In genomic region chr6:52245425-52245824, GRCh38 we compare ENCODE assay signal across 1 cellular context.
A peak's percentile ranks its signal among the peaks of the same experiment; 100 is the strongest.
TF ChIP-seq lines count a peak whose summit lies in the region.

No MANE protein-coding gene starts in this region.

TF ChIP-seq in HepG2, 621 proteins besides CTCF, POLR2A, EP300 and RAD21 (continued from another document):
- TF ChIP-seq, protein P1, sequence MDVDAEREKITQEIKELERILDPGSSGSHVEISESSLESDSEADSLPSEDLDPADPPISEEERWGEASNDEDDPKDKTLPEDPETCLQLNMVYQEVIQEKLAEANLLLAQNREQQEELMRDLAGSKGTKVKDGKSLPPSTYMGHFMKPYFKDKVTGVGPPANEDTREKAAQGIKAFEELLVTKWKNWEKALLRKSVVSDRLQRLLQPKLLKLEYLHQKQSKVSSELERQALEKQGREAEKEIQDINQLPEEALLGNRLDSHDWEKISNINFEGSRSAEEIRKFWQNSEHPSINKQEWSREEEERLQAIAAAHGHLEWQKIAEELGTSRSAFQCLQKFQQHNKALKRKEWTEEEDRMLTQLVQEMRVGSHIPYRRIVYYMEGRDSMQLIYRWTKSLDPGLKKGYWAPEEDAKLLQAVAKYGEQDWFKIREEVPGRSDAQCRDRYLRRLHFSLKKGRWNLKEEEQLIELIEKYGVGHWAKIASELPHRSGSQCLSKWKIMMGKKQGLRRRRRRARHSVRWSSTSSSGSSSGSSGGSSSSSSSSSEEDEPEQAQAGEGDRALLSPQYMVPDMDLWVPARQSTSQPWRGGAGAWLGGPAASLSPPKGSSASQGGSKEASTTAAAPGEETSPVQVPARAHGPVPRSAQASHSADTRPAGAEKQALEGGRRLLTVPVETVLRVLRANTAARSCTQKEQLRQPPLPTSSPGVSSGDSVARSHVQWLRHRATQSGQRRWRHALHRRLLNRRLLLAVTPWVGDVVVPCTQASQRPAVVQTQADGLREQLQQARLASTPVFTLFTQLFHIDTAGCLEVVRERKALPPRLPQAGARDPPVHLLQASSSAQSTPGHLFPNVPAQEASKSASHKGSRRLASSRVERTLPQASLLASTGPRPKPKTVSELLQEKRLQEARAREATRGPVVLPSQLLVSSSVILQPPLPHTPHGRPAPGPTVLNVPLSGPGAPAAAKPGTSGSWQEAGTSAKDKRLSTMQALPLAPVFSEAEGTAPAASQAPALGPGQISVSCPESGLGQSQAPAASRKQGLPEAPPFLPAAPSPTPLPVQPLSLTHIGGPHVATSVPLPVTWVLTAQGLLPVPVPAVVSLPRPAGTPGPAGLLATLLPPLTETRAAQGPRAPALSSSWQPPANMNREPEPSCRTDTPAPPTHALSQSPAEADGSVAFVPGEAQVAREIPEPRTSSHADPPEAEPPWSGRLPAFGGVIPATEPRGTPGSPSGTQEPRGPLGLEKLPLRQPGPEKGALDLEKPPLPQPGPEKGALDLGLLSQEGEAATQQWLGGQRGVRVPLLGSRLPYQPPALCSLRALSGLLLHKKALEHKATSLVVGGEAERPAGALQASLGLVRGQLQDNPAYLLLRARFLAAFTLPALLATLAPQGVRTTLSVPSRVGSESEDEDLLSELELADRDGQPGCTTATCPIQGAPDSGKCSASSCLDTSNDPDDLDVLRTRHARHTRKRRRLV (CRISPR knock-in tag; IDR thresholded peaks at IDR 0.05) = no peak
- TF ChIP-seq, protein P2, sequence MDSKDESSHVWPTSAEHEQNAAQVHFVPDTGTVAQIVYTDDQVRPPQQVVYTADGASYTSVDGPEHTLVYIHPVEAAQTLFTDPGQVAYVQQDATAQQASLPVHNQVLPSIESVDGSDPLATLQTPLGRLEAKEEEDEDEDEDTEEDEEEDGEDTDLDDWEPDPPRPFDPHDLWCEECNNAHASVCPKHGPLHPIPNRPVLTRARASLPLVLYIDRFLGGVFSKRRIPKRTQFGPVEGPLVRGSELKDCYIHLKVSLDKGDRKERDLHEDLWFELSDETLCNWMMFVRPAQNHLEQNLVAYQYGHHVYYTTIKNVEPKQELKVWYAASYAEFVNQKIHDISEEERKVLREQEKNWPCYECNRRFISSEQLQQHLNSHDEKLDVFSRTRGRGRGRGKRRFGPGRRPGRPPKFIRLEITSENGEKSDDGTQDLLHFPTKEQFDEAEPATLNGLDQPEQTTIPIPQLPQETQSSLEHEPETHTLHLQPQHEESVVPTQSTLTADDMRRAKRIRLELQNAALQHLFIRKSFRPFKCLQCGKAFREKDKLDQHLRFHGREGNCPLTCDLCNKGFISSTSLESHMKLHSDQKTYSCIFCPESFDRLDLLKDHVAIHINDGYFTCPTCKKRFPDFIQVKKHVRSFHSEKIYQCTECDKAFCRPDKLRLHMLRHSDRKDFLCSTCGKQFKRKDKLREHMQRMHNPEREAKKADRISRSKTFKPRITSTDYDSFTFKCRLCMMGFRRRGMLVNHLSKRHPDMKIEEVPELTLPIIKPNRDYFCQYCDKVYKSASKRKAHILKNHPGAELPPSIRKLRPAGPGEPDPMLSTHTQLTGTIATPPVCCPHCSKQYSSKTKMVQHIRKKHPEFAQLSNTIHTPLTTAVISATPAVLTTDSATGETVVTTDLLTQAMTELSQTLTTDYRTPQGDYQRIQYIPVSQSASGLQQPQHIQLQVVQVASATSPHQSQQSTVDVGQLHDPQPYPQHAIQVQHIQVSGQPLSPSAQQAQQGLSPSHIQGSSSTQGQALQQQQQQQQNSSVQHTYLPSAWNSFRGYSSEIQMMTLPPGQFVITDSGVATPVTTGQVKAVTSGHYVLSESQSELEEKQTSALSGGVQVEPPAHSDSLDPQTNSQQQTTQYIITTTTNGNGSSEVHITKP (CRISPR knock-in tag; IDR thresholded peaks at IDR 0.05; ENCODE audit: low read depth) = peak; percentile 75; the same call in 1 of the 2 replicates
- TF ChIP-seq SOX5 (CRISPR knock-in tag; IDR thresholded peaks at IDR 0.05; ENCODE audit: borderline replicate concordance) (peak; percentile 69; the same call in 1 of the 2 replicates), HNF4G (IDR thresholded peaks at IDR 0.05; ENCODE audit: borderline replicate concordance, low read depth, low read length) (0 out of 2 replicates have a peak, but pooled peaks have one; percentile 52), HNF4G (CRISPR knock-in tag; IDR thresholded peaks at IDR 0.05; ENCODE audit: borderline replicate concordance, low read depth) (peak; percentile 40; the same call in 1 of the 2 replicates), ADNP (CRISPR knock-in tag; IDR thresholded peaks at IDR 0.05) (no peak), SOX6 (IDR thresholded peaks at IDR 0.05) (no peak), SOX6 (CRISPR knock-in tag; IDR thresholded peaks at IDR 0.05) (peak; percentile 56; the same call in 1 of the 2 replicates), ZNF678 (CRISPR knock-in tag; IDR thresholded peaks at IDR 0.05) (no peak), ZNF746 (CRISPR knock-in tag; IDR thresholded peaks at IDR 0.05) (no peak), HMG20A (CRISPR knock-in tag; IDR thresholded peaks at IDR 0.05; ENCODE audit: borderline replicate concordance) (peak; percentile 66; the same call in 1 of the 2 replicates), RNF219 (CRISPR knock-in tag; IDR thresholded peaks at IDR 0.05) (no peak), RXRA (CRISPR knock-in tag; IDR thresholded peaks at IDR 0.05) (peak; percentile 17; the same call in 1 of the 2 replicates), PPARG (CRISPR knock-in tag; conservative IDR thresholded peaks at IDR 0.05) (0 out of 2 replicates have a peak, but pooled peaks have one; percentile 42), THAP9 (CRISPR knock-in tag; IDR thresholded peaks at IDR 0.05; ENCODE audit: borderline replicate concordance) (no peak), SAP130 (CRISPR knock-in tag; IDR thresholded peaks at IDR 0.05; ENCODE audit: low read depth) (peak; percentile 54; the same call in 1 of the 2 replicates), ZNF788 (CRISPR knock-in tag; IDR thresholded peaks at IDR 0.05; ENCODE audit: borderline replicate concordance) (0 out of 2 replicates have a peak, but pooled peaks have one; percentile 23)
- TF ChIP-seq, protein P3, sequence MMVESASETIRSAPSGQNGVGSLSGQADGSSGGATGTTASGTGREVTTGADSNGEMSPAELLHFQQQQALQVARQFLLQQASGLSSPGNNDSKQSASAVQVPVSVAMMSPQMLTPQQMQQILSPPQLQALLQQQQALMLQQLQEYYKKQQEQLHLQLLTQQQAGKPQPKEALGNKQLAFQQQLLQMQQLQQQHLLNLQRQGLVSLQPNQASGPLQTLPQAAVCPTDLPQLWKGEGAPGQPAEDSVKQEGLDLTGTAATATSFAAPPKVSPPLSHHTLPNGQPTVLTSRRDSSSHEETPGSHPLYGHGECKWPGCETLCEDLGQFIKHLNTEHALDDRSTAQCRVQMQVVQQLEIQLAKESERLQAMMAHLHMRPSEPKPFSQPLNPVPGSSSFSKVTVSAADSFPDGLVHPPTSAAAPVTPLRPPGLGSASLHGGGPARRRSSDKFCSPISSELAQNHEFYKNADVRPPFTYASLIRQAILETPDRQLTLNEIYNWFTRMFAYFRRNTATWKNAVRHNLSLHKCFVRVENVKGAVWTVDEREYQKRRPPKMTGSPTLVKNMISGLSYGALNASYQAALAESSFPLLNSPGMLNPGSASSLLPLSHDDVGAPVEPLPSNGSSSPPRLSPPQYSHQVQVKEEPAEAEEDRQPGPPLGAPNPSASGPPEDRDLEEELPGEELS (CRISPR knock-in tag; IDR thresholded peaks at IDR 0.05) = peak; percentile 57; the same call in 1 of the 2 replicates
- TF ChIP-seq, protein P4, sequence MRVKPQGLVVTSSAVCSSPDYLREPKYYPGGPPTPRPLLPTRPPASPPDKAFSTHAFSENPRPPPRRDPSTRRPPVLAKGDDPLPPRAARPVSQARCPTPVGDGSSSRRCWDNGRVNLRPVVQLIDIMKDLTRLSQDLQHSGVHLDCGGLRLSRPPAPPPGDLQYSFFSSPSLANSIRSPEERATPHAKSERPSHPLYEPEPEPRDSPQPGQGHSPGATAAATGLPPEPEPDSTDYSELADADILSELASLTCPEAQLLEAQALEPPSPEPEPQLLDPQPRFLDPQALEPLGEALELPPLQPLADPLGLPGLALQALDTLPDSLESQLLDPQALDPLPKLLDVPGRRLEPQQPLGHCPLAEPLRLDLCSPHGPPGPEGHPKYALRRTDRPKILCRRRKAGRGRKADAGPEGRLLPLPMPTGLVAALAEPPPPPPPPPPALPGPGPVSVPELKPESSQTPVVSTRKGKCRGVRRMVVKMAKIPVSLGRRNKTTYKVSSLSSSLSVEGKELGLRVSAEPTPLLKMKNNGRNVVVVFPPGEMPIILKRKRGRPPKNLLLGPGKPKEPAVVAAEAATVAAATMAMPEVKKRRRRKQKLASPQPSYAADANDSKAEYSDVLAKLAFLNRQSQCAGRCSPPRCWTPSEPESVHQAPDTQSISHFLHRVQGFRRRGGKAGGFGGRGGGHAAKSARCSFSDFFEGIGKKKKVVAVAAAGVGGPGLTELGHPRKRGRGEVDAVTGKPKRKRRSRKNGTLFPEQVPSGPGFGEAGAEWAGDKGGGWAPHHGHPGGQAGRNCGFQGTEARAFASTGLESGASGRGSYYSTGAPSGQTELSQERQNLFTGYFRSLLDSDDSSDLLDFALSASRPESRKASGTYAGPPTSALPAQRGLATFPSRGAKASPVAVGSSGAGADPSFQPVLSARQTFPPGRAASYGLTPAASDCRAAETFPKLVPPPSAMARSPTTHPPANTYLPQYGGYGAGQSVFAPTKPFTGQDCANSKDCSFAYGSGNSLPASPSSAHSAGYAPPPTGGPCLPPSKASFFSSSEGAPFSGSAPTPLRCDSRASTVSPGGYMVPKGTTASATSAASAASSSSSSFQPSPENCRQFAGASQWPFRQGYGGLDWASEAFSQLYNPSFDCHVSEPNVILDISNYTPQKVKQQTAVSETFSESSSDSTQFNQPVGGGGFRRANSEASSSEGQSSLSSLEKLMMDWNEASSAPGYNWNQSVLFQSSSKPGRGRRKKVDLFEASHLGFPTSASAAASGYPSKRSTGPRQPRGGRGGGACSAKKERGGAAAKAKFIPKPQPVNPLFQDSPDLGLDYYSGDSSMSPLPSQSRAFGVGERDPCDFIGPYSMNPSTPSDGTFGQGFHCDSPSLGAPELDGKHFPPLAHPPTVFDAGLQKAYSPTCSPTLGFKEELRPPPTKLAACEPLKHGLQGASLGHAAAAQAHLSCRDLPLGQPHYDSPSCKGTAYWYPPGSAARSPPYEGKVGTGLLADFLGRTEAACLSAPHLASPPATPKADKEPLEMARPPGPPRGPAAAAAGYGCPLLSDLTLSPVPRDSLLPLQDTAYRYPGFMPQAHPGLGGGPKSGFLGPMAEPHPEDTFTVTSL (CRISPR knock-in tag; IDR thresholded peaks at IDR 0.05; ENCODE audit: borderline replicate concordance) = peak; percentile 74; the same call in 1 of the 2 replicates
- TF ChIP-seq, protein P5, sequence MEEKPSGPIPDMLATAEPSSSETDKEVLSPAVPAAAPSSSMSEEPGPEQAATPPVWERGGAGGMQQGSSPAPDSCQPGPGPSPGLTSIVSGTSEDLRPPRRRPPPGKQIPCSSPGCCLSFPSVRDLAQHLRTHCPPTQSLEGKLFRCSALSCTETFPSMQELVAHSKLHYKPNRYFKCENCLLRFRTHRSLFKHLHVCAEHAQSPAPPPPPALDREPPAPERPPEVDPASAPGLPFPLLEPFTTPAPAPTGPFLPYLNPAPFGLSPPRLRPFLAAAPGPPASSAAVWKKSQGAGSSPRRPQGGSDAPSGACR (CRISPR knock-in tag; IDR thresholded peaks at IDR 0.05) = no peak
- TF ChIP-seq, protein P6, sequence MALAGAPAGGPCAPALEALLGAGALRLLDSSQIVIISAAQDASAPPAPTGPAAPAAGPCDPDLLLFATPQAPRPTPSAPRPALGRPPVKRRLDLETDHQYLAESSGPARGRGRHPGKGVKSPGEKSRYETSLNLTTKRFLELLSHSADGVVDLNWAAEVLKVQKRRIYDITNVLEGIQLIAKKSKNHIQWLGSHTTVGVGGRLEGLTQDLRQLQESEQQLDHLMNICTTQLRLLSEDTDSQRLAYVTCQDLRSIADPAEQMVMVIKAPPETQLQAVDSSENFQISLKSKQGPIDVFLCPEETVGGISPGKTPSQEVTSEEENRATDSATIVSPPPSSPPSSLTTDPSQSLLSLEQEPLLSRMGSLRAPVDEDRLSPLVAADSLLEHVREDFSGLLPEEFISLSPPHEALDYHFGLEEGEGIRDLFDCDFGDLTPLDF (CRISPR knock-in tag; IDR thresholded peaks at IDR 0.05) = no peak
